ENCODE assay signal across 1 cellular context in genomic region chr10:119079572-119080520, GRCh38.
A peak's percentile ranks its signal among the peaks of the same experiment; 100 is the strongest.
TF ChIP-seq lines count a peak whose summit lies in the region.

No MANE protein-coding gene starts in this region.

TF ChIP-seq in HepG2, 621 proteins besides CTCF, POLR2A, EP300 and RAD21 (continued from another document and continues in another):
- TF ChIP-seq, protein P1, sequence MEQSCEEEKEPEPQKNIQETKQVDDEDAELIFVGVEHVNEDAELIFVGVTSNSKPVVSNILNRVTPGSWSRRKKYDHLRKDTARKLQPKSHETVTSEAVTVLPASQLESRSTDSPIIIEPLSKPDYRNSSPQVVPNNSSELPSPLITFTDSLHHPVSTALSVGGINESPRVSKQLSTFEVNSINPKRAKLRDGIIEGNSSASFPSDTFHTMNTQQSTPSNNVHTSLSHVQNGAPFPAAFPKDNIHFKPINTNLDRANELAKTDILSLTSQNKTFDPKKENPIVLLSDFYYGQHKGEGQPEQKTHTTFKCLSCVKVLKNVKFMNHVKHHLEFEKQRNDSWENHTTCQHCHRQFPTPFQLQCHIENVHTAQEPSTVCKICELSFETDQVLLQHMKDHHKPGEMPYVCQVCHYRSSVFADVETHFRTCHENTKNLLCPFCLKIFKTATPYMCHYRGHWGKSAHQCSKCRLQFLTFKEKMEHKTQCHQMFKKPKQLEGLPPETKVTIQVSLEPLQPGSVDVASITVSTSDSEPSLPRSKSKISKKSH (CRISPR knock-in tag; IDR thresholded peaks at IDR 0.05; ENCODE audit: borderline replicate concordance), result peak; percentile 42; the same call in 1 of the 2 replicates
- TF ChIP-seq ZBTB3 (CRISPR knock-in tag; IDR thresholded peaks at IDR 0.05; ENCODE audit: borderline replicate concordance, low read depth), result 0 out of 2 replicates have a peak, but pooled peaks have one; percentile 31
- peak in 1 of 2 experiments; percentile 24; a peak in 1 of 4 replicates for TF ChIP-seq HMGXB4 (CRISPR knock-in tag; IDR thresholded peaks at IDR 0.05; ENCODE audit: borderline replicate concordance in 1 of 2, low read depth in 1 of 2)
- no peak for TF ChIP-seq HOXA7 (CRISPR knock-in tag; IDR thresholded peaks at IDR 0.05)
- TF ChIP-seq NFRKB (IDR thresholded peaks at IDR 0.05), result peak; percentile 67
- peak; percentile 85; the same call in 1 of the 2 replicates for TF ChIP-seq ZNF414 (CRISPR knock-in tag; IDR thresholded peaks at IDR 0.05)
- no peak; the same call in 1 of the 2 replicates for TF ChIP-seq SALL1 (CRISPR knock-in tag; IDR thresholded peaks at IDR 0.05)
- TF ChIP-seq ZSCAN29 (CRISPR knock-in tag; conservative IDR thresholded peaks at IDR 0.05), result 0 out of 2 replicates have a peak, but pooled peaks have one; percentile 13
- TF ChIP-seq ZNF274 (CRISPR knock-in tag; IDR thresholded peaks at IDR 0.05), result no peak
- TF ChIP-seq ZBTB40 (IDR thresholded peaks at IDR 0.05), result no peak
- peak; percentile 7; the same call in 1 of the 2 replicates for TF ChIP-seq ZBTB40 (CRISPR knock-in tag; IDR thresholded peaks at IDR 0.05)
- TF ChIP-seq KDM1A (CRISPR knock-in tag; IDR thresholded peaks at IDR 0.05), result no peak
- no peak for TF ChIP-seq ZNF253 (CRISPR knock-in tag; IDR thresholded peaks at IDR 0.05; ENCODE audit: borderline replicate concordance)
- TF ChIP-seq FIP1L1 (IDR thresholded peaks at IDR 0.05; ENCODE audit: borderline replicate concordance, insufficient read depth, low read depth, low read length), result no peak
- TF ChIP-seq ZNF225 (CRISPR knock-in tag; IDR thresholded peaks at IDR 0.05), result peak; percentile 1; the same call in 1 of the 2 replicates
- no peak for TF ChIP-seq MED8 (CRISPR knock-in tag; IDR thresholded peaks at IDR 0.05; ENCODE audit: insufficient replicate concordance)
- TF ChIP-seq SOX6 (IDR thresholded peaks at IDR 0.05), result no peak
- TF ChIP-seq SOX6 (CRISPR knock-in tag; IDR thresholded peaks at IDR 0.05), result no peak
- TF ChIP-seq RFX1 (IDR thresholded peaks at IDR 0.05), result no peak
- TF ChIP-seq SOX13 (IDR thresholded peaks at IDR 0.05), result no peak
- 0 out of 4 replicates have a peak, but pooled peaks of 1 of the 2 experiments have one; percentile 5 for TF ChIP-seq SOX13 (CRISPR knock-in tag; conservative IDR thresholded peaks at IDR 0.05 in 1 of 2, IDR thresholded peaks at IDR 0.05 in 1 of 2)
- 0 out of 2 replicates have a peak, but pooled peaks have one; percentile 8 for TF ChIP-seq MAFG (CRISPR knock-in tag; IDR thresholded peaks at IDR 0.05)
- peak; percentile 6; the same call in 1 of the 2 replicates for TF ChIP-seq SAP130 (CRISPR knock-in tag; IDR thresholded peaks at IDR 0.05; ENCODE audit: low read depth)
- 0 out of 2 replicates have a peak, but pooled peaks have one; percentile 12 for TF ChIP-seq ZNF710 (CRISPR knock-in tag; IDR thresholded peaks at IDR 0.05; ENCODE audit: borderline replicate concordance)
- 0 out of 2 replicates have a peak, but pooled peaks have one; percentile 8 for TF ChIP-seq ZBTB7A (CRISPR knock-in tag; IDR thresholded peaks at IDR 0.05)
- no peak for TF ChIP-seq GTF2F1 (IDR thresholded peaks at IDR 0.05; ENCODE audit: low read length)
- no peak for TF ChIP-seq NCOA2 (CRISPR knock-in tag; IDR thresholded peaks at IDR 0.05)
- TF ChIP-seq ZNF317 (CRISPR knock-in tag; IDR thresholded peaks at IDR 0.05), result 0 out of 2 replicates have a peak, but pooled peaks have one; percentile 33
- TF ChIP-seq MTF2 (CRISPR knock-in tag; IDR thresholded peaks at IDR 0.05; ENCODE audit: borderline replicate concordance), result 0 out of 2 replicates have a peak, but pooled peaks have one; percentile 81
- no peak for TF ChIP-seq ZNF329 (CRISPR knock-in tag; IDR thresholded peaks at IDR 0.05; ENCODE audit: low read depth)
- no peak for TF ChIP-seq HOXD1 (CRISPR knock-in tag; IDR thresholded peaks at IDR 0.05)
- TF ChIP-seq ZMYM4 (CRISPR knock-in tag; IDR thresholded peaks at IDR 0.05), result 0 out of 2 replicates have a peak, but pooled peaks have one; percentile 6
- TF ChIP-seq HIVEP1 (CRISPR knock-in tag; IDR thresholded peaks at IDR 0.05), result peak; percentile 14; the same call in 1 of the 2 replicates
- no peak for TF ChIP-seq NFKB2 (CRISPR knock-in tag; IDR thresholded peaks at IDR 0.05; ENCODE audit: borderline replicate concordance)
- peak; percentile 5; the same call in 1 of the 2 replicates for TF ChIP-seq EED (CRISPR knock-in tag; IDR thresholded peaks at IDR 0.05)
- no peak for TF ChIP-seq ZNF720 (CRISPR knock-in tag; IDR thresholded peaks at IDR 0.05)
- TF ChIP-seq PAXIP1 (CRISPR knock-in tag; conservative IDR thresholded peaks at IDR 0.05), result 0 out of 2 replicates have a peak, but pooled peaks have one; percentile 2
